8 cellular contexts compared by ENCODE assay signal in genomic region chr10:133258818-133259602, GRCh38. TPM values are rescaled to one million over a fixed set of nuclear protein-coding genes. Genes with fewer than 3 reads are reported as not detected.
DNase-seq lines count a peak whose midpoint lies in the region; ATAC-seq and TF ChIP-seq lines count a peak whose summit lies in the region.

No MANE protein-coding gene starts in this region.

- H3K36me3 ChIP-seq in esophagus (ENCODE audit: control insufficient read depth in 2 of 2, insufficient read depth in 2 of 2, low read length in 1 of 2), result no peaks in the 10 kb centered on the region
- H3K36me3 ChIP-seq in osteoblast (ENCODE audit: insufficient read depth, low read length), result no peaks in the 10 kb centered on the region
- no peaks in the 10 kb centered on the region for H3K36me3 ChIP-seq in suprapubic skin

- peak; percentile 63 for ATAC-seq in CD4-positive, alpha-beta T cell (ENCODE audit: poor library complexity)
- no peak for ATAC-seq in GM21825 (IDR thresholded peaks at IDR 0.05; ENCODE audit: unreplicated experiment)
- ATAC-seq in HG02642 (IDR thresholded peaks at IDR 0.05; ENCODE audit: poor library complexity, unreplicated experiment), result no peak

- H3K4me1 Mint-ChIP-seq in CD4-positive, alpha-beta T cell (ENCODE audit: low read depth), result peaks cover 62% of the 10 kb centered on the region

- no peak overlapping the region for H3K4me3 ChIP-seq in esophagus (ENCODE audit: low read depth in 1 of 2, low read length in 2 of 2)
- H3K4me3 ChIP-seq in osteoblast (ENCODE audit: insufficient read depth, low read length), result peak overlapping the region; percentile 32
- no peak overlapping the region for H3K4me3 ChIP-seq in suprapubic skin

- no peaks in the 10 kb centered on the region for H3K79me2 ChIP-seq in osteoblast (ENCODE audit: insufficient read depth, low read length)

- DNase-seq in CD4-positive, alpha-beta T cell, result peak; percentile 46 to 87 (median 75)
- DNase-seq in NOMO-1 treated with DMSO at 0.1 percent for 48 hours (lab: John Stamatoyannopoulos, UW; ENCODE audit: unreplicated experiment) (peak; percentile 93), osteoblast (ENCODE audit: insufficient read length, low spot score, missing footprints) (peak; percentile 100), suprapubic skin (ENCODE audit: low spot score in 2 of 2) (peak; percentile 92 to 93)
- peak; percentile 90 for DNase-seq in activated CD8-positive, alpha-beta memory T cell treated with anti-CD3 and anti-CD28 coated beads, Interleukin-2, amount 50 U/mL, for 24 hours (ENCODE audit: extremely low read depth)

- no peak for TF ChIP-seq CTCF in CD4-positive, alpha-beta T cell (IDR thresholded peaks at IDR 0.05)
- TF ChIP-seq CTCF in osteoblast (IDR thresholded peaks at IDR 0.05; ENCODE audit: extremely low read depth, low read depth, low read length) (no peak), suprapubic skin (IDR thresholded peaks at IDR 0.05) (no peak)

- H3K27me3 ChIP-seq in CD4-positive, alpha-beta T cell (ENCODE audit: control insufficient read depth, insufficient read depth, low read length), result no peaks in the 10 kb centered on the region
- H3K27me3 ChIP-seq in esophagus (ENCODE audit: control insufficient read depth in 1 of 2, insufficient read depth in 2 of 2, low read length in 2 of 2), result no peaks in the 10 kb centered on the region
- peaks cover 7% of the 10 kb centered on the region for H3K27me3 ChIP-seq in osteoblast (ENCODE audit: insufficient read depth, low read length)
- H3K27me3 ChIP-seq in suprapubic skin, result no peaks in the 10 kb centered on the region

- peak overlapping the region; percentile 19 for H3K4me2 ChIP-seq in osteoblast (ENCODE audit: insufficient read depth, low read length)

- WGBS in esophagus, 2 donors, result 44 to 60% methylated on average over 24 of the region's 24 CpGs
- WGBS in suprapubic skin, result no CpG with 5 or more reads among the region's 24 CpGs

- peaks cover 5% of the 10 kb centered on the region for H3K27me3 Mint-ChIP-seq in CD4-positive, alpha-beta T cell

- H2AFZ ChIP-seq in osteoblast (ENCODE audit: low read length), result peak overlapping the region; percentile 16

- peaks cover 7% of the 10 kb centered on the region for H3K36me3 Mint-ChIP-seq in CD4-positive, alpha-beta T cell (ENCODE audit: low read depth)

- peak overlapping the region; percentile 67 for H3K27ac ChIP-seq in CD4-positive, alpha-beta T cell (ENCODE audit: low read depth, low read length)
- peak overlapping the region; percentile 89 to 91 for H3K27ac ChIP-seq in esophagus (ENCODE audit: low read depth in 2 of 2, low read length in 1 of 2)
- peak overlapping the region; percentile 78 for H3K27ac ChIP-seq in osteoblast (ENCODE audit: low read depth, low read length)
- peak overlapping the region; percentile 80 for H3K27ac ChIP-seq in suprapubic skin

- TF ChIP-seq POLR2A in suprapubic skin (IDR thresholded peaks at IDR 0.05), result no peak

- TF ChIP-seq EP300 in suprapubic skin (IDR thresholded peaks at IDR 0.05), result no peak

- intact Hi-C loops in CD4-positive, alpha-beta T cell (cut with DNase I, micrococcal nuclease), result loop anchor here in 1 of 2 experiments (1.0 to 5.0 kb wide), 2 partner anchors 16 to 48 kb away; partner anchors contain the start of genes TUBGCP2 and ZNF511

- peak overlapping the region; percentile 86 for H3K4me3 Mint-ChIP-seq in CD4-positive, alpha-beta T cell

- no peaks in the 10 kb centered on the region for H3K9me3 ChIP-seq in CD4-positive, alpha-beta T cell (ENCODE audit: control insufficient read depth, low read length)
- H3K9me3 ChIP-seq in esophagus (ENCODE audit: control insufficient read depth in 2 of 2, insufficient read depth in 1 of 2, low read depth in 1 of 2, low read length in 1 of 2), result no peaks in the 10 kb centered on the region
- no peaks in the 10 kb centered on the region for H3K9me3 ChIP-seq in osteoblast (ENCODE audit: low read depth, low read length)
- no peaks in the 10 kb centered on the region for H3K9me3 ChIP-seq in suprapubic skin

- H4K20me1 ChIP-seq in osteoblast (ENCODE audit: insufficient read depth, low read length), result peaks cover 3% of the 10 kb centered on the region

- no peaks in the 10 kb centered on the region for H3K9me3 Mint-ChIP-seq in CD4-positive, alpha-beta T cell

- POLR2A ChIA-PET in CD4-positive, alpha-beta T cell (lab: Charles Lee), result interaction anchor here (0.8 to 2.7 kb wide), 5 partner anchors 10 to 49 kb away, joined by 3 to 20 read pairs (median 4); partner anchors contain the start of gene ADAM8

- H3K4me1 ChIP-seq in esophagus (ENCODE audit: control insufficient read depth in 2 of 2, insufficient read depth in 2 of 2, low read length in 1 of 2) (peaks cover 9 to 50% of the 10 kb centered on the region in 2 donors), osteoblast (ENCODE audit: insufficient read depth, low read length) (peaks cover 23% of the 10 kb centered on the region), suprapubic skin (peaks cover 58% of the 10 kb centered on the region)

- peak overlapping the region; percentile 99 for H3K27ac Mint-ChIP-seq in CD4-positive, alpha-beta T cell

- CTCF ChIA-PET in CD4-positive, alpha-beta T cell (lab: Charles Lee), result interaction anchor here (1.4 to 2.8 kb wide), 4 partner anchors 16 to 71 kb away, joined by 4 to 20 read pairs (median 5); no protein-coding TSS in a partner anchor

RNA-seq across cellular contexts. Expression of gene ADAM8, which starts 17.7 kb away (rescaled TPM):
- 10 to 100 TPM; 95.6 to 95.9 TPM for total RNA-seq in CD4-positive, alpha-beta T cell
- 1 to 10 TPM; 2.4 to 2.6 TPM for polyA plus RNA-seq in esophagus
- total RNA-seq in osteoblast (1.2 and 2.2 TPM in 2 replicates), suprapubic skin (10 to 100 TPM in 1 of 4 donors, 1 to 10 TPM in 3; 3.0 to 18.4 (median 4.1) TPM)

RNA-seq across cellular contexts. Expression of gene VENTX, which starts 21.4 kb away (rescaled TPM):
- under 1 TPM; 0.11 to 0.14 TPM for total RNA-seq in CD4-positive, alpha-beta T cell
- polyA plus RNA-seq in esophagus, result under 1 TPM; 0.12 to 0.37 TPM
- total RNA-seq in osteoblast (not detected in 2 replicates), suprapubic skin (1 to 10 TPM in 1 of 4 donors, under 1 TPM in 2, not detected in 1; 0.17 to 2.3 (median 0.21) TPM)

RNA-seq across cellular contexts. Expression of gene UTF1, which starts 29.0 kb away (rescaled TPM):
- not detected for total RNA-seq in CD4-positive, alpha-beta T cell
- polyA plus RNA-seq in esophagus, result not detected
- total RNA-seq in osteoblast (not detected in 2 replicates), suprapubic skin (not detected)

RNA-seq across cellular contexts. Expression of gene TUBGCP2, which starts 49.7 kb away (rescaled TPM):
- total RNA-seq in CD4-positive, alpha-beta T cell, result 10 to 100 TPM; 89.3 to 94.2 TPM
- 10 to 100 TPM; 25.5 to 49.3 TPM for polyA plus RNA-seq in esophagus
- total RNA-seq in osteoblast, result 60.8 and 63.6 TPM in 2 replicates
- 100 to 1,000 TPM in 1 of 4 donors, 10 to 100 TPM in 3; 44.5 to 107 (median 57.1) TPM for total RNA-seq in suprapubic skin

RNA-seq across cellular contexts. Expression of gene ZNF511, which starts 49.7 kb away (rescaled TPM):
- total RNA-seq in CD4-positive, alpha-beta T cell, result 10 to 100 TPM; 38.1 to 40.9 TPM
- polyA plus RNA-seq in esophagus, result 10 to 100 TPM; 28.4 to 41.7 TPM
- total RNA-seq in osteoblast, result 20.9 and 24.6 TPM in 2 replicates
- 10 to 100 TPM; 15.5 to 24.4 (median 17.3) TPM for total RNA-seq in suprapubic skin

Comparison
In these comparisons a context has a peak if more than half of its experiments do, and no peak if none do; other contexts are left out.
1. RNA of gene ADAM8, which starts 17.7 kb away (total RNA-seq): 95.6 to 95.9 TPM in CD4-positive, alpha-beta T cell; 3.0 to 18.4 TPM in suprapubic skin and 1.2 to 2.2 TPM in osteoblast; every median in the first group is over 4 times any median in the second.
2. Peak in every context shown above with its lines, with median percentiles within 50 percentile points of each other: DNase-seq and H3K27ac ChIP-seq.